In genomic region chr17:41322264-41322902, GRCh38 we compare ENCODE assay signal across 8 cellular contexts. TPM values are rescaled to one million over a fixed set of nuclear protein-coding genes. Genes with fewer than 3 reads are reported as not detected.
DNase-seq lines count a peak whose midpoint lies in the region; ATAC-seq and TF ChIP-seq lines count a peak whose summit lies in the region.

No MANE protein-coding gene starts in this region.

- DNase-seq in AML-193 (lab: John Stamatoyannopoulos, UW): peak; percentile 83
- peak; percentile 49 for DNase-seq in NCI-H2227 treated with DMSO at 0.1 percent for 48 hours (lab: John Stamatoyannopoulos, UW)
- DNase-seq in T47D (ENCODE audit: low read depth in 1 of 2, low spot score in 1 of 2): peak; percentile 32 to 84
- no peak for DNase-seq in left lobe of liver (ENCODE audit: low spot score)
- DNase-seq in mesenteric fat pad (ENCODE audit: low spot score): no peak
- DNase-seq in stimulated activated naive CD4-positive, alpha-beta T cell treated with Interleukin-2 at 50 U/mL for 16 hours (lab: John Stamatoyannopoulos, UW): no peak

- in situ Hi-C loops in T47D (cut with HindIII; ENCODE audit: low pct_unique_long_range_greater_than_20kb, low sequenced_read_pairs): no loop called here

- peak; percentile 81 for ATAC-seq in left lobe of liver
- no peak for ATAC-seq in HG03097 (IDR thresholded peaks at IDR 0.05; ENCODE audit: low FRiP score, unreplicated experiment)

- TF ChIP-seq CTCF in GM12874 (IDR thresholded peaks at IDR 0.05; ENCODE audit: insufficient read depth, low read depth, low read length): peak; percentile 79

RNA-seq across cellular contexts. Expression of gene KRTAP17-1, which starts 6.9 kb away (rescaled TPM):
- total RNA-seq in left lobe of liver (not detected), mesenteric fat pad (not detected)

RNA-seq across cellular contexts. Expression of gene KRTAP16-1, which starts 13.3 kb away (rescaled TPM):
- total RNA-seq in left lobe of liver (not detected), mesenteric fat pad (not detected)

RNA-seq across cellular contexts. Expression of gene KRTAP29-1, which starts 19.7 kb away (rescaled TPM):
- total RNA-seq in left lobe of liver (not detected), mesenteric fat pad (not detected)

RNA-seq across cellular contexts. Expression of gene KRT33A, which starts 28.2 kb away (rescaled TPM):
- total RNA-seq in left lobe of liver (not detected), mesenteric fat pad (not detected)

RNA-seq across cellular contexts. Expression of gene KRTAP9-7, which starts 46.9 kb away (rescaled TPM):
- total RNA-seq in left lobe of liver (not detected), mesenteric fat pad (not detected)

Comparison
In these comparisons a context has a peak if more than half of its experiments do, and no peak if none do; other contexts are left out.
1. DNase-seq: peak in AML-193 (2 of 2), NCI-H2227 treated with DMSO at 0.1 percent for 48 hours (single experiment) and T47D (2 of 2); none in left lobe of liver (single experiment), mesenteric fat pad (single experiment) and stimulated activated naive CD4-positive, alpha-beta T cell treated with Interleukin-2 at 50 U/mL for 16 hours (single experiment).